Comparison of ENCODE assay signal across 7 cellular contexts in genomic region chr9:125695551-125695950, GRCh38. TPM values are rescaled to one million over a fixed set of nuclear protein-coding genes. Genes with fewer than 3 reads are reported as not detected.
A peak's percentile ranks its signal among the peaks of the same experiment; 100 is the strongest.
DNase-seq lines count a peak whose midpoint lies in the region; TF ChIP-seq lines count a peak whose summit lies in the region.
"Not testable (repeated sequence)": the region's sequence is repeated elsewhere in the genome, so short reads cannot be mapped to it uniquely, and the experiment has no call there.

No MANE protein-coding gene starts in this region.

- not testable (repeated sequence) for H3K36me3 ChIP-seq in HUES64 (ENCODE audit: insufficient read depth, low read length); SK-N-MC (ENCODE audit: insufficient read depth, low read length)

- H3K9me3 ChIP-seq in HUES64 (ENCODE audit: insufficient read depth, low read depth, low read length); SK-N-MC (ENCODE audit: low read depth, low read length): not testable (repeated sequence)

- intact Hi-C loops in MCF 10A (cut with micrococcal nuclease), result not testable (repeated sequence)

- peaks cover 39% of the 10 kb centered on the region for H3K4me1 ChIP-seq in HUES64 (ENCODE audit: insufficient read depth, low read length)

- not testable (repeated sequence) for H3K4me3 Mint-ChIP-seq in MCF 10A (ENCODE audit: unreplicated experiment); mesothelial cell of epicardium

- DNase-seq in AG10803 (ENCODE audit: low read depth), result peak; percentile 8
- not testable (repeated sequence) for DNase-seq in SK-N-MC (ENCODE audit: low read depth, low spot score); mesothelial cell of epicardium (ENCODE audit: low spot score in 2 of 2, unreplicated experiment in 2 of 2)
- peak; percentile 62 for DNase-seq in amniotic epithelial cell (ENCODE audit: low read depth)
- DNase-seq in MCF 10A (ENCODE audit: unreplicated experiment), result peak; percentile 57
- peak; percentile 47 for DNase-seq in fibroblast of gingiva (ENCODE audit: low read depth)

- not testable (repeated sequence) for H3K27me3 Mint-ChIP-seq in MCF 10A (ENCODE audit: insufficient read depth, unreplicated experiment); mesothelial cell of epicardium (ENCODE audit: low read depth)

- CTCF ChIA-PET in MCF 10A (lab: Yijun Ruan, JAX), result interaction anchor here (0.7 to 1.0 kb wide), 2 partner anchors 176 to 1932 kb away, joined by 3 read pairs; no protein-coding TSS in a partner anchor

- H3K36me3 Mint-ChIP-seq in MCF 10A (ENCODE audit: insufficient read depth, unreplicated experiment), result peaks cover 12% of the 10 kb centered on the region
- H3K36me3 Mint-ChIP-seq in mesothelial cell of epicardium, result not testable (repeated sequence)

- not testable (repeated sequence) for BruUV-seq in MCF 10A (replicated peaks; lab: Mats Ljungman, UMichigan)

- not testable (repeated sequence) for H3K9me3 Mint-ChIP-seq in MCF 10A (ENCODE audit: unreplicated experiment); mesothelial cell of epicardium

- H3K4me1 Mint-ChIP-seq in MCF 10A (ENCODE audit: insufficient read depth, unreplicated experiment), result not testable (repeated sequence)
- peaks cover 17% of the 10 kb centered on the region for H3K4me1 Mint-ChIP-seq in mesothelial cell of epicardium

- POLR2A ChIA-PET in MCF 10A (lab: Yijun Ruan, JAX), result interaction anchor here (1.3 to 2.7 kb wide), 2 partner anchors 11 to 14 kb away, joined by 5 to 12 read pairs; partner anchors contain the start of gene MAPKAP1

- H3K27ac ChIP-seq in HUES64 (ENCODE audit: low read depth, low read length) (peak overlapping the region; percentile 84; the same call in 1 of the 2 replicates), SK-N-MC (peak overlapping the region; percentile 88)

- not testable (repeated sequence) for H3K4me3 ChIP-seq in AG10803 (ENCODE audit: low read length); HUES64 (ENCODE audit: low read length)
- H3K4me3 ChIP-seq in SK-N-MC, result peak overlapping the region; percentile 16; the same call in 1 of the 2 replicates

- WGBS in HUES64, result 92% methylated on average over 7 of the region's 8 CpGs

- H3K9ac ChIP-seq in HUES64 (ENCODE audit: low read depth, low read length); SK-N-MC (ENCODE audit: insufficient read length): not testable (repeated sequence)

- not testable (repeated sequence) for H3K27ac Mint-ChIP-seq in MCF 10A (ENCODE audit: low read depth, unreplicated experiment)
- H3K27ac Mint-ChIP-seq in mesothelial cell of epicardium, result peak overlapping the region; percentile 73

- not testable (repeated sequence) for TF ChIP-seq CTCF in AG10803 (conservative IDR thresholded peaks at IDR 0.05; ENCODE audit: low read length); MCF 10A (IDR thresholded peaks at IDR 0.05; ENCODE audit: unreplicated experiment); mesothelial cell of epicardium (IDR thresholded peaks at IDR 0.05; ENCODE audit: unreplicated experiment)

- not testable (repeated sequence) for H3K27me3 ChIP-seq in HUES64 (ENCODE audit: insufficient read depth, low read length)

RNA-seq across cellular contexts. Expression of gene MAPKAP1, which starts 11.5 kb away (rescaled TPM):
- polyA plus RNA-seq in HUES64 (2013, experiment 1 of 2), result 69.4 TPM
- polyA plus RNA-seq in HUES64 (2013, experiment 2 of 2), result 69.2 TPM
- total RNA-seq in MCF 10A (2022) (74.9 and 111 TPM in 2 replicates), mesothelial cell of epicardium (62.9 to 68.2 TPM (median 62.9 TPM) in 3 replicates)

RNA-seq across cellular contexts. Expression of gene PBX3, which starts 51.6 kb away (rescaled TPM):
- 36.3 TPM for polyA plus RNA-seq in HUES64 (2013, experiment 1 of 2)
- 42.3 TPM for polyA plus RNA-seq in HUES64 (2013, experiment 2 of 2)
- total RNA-seq in MCF 10A (2022) (17.5 and 21.4 TPM in 2 replicates), mesothelial cell of epicardium (60.0 to 74.2 TPM (median 67.0 TPM) in 3 replicates)
